ENCODE assay signal across 8 cellular contexts in genomic region chr11:58573451-58574104, GRCh38. TPM values are rescaled to one million over a fixed set of nuclear protein-coding genes. Genes with fewer than 3 reads are reported as not detected.
DNase-seq lines count a peak whose midpoint lies in the region; ATAC-seq, FAIRE-seq and TF ChIP-seq lines count a peak whose summit lies in the region.

No MANE protein-coding gene starts in this region.

- TF ChIP-seq POLR2A in GM12891 (IDR thresholded peaks at IDR 0.05; ENCODE audit: low read depth, low read length) = peak; percentile 78; the same call in 1 of the 2 replicates

- H3K4me3 Mint-ChIP-seq in endodermal cell = no peak overlapping the region

- WGBS in endodermal cell (ENCODE audit: insufficient coverage in 1 of 2, insufficient read length in 1 of 2), 2 experiments = 88 to 89% methylated on average over 1 to 4 of the region's 4 CpGs

- H3K9me3 ChIP-seq in right atrium auricular region (no peaks in the 10 kb centered on the region), endodermal cell (ENCODE audit: control insufficient read depth, low read length) (no peaks in the 10 kb centered on the region)

- TF ChIP-seq CTCF in right atrium auricular region (IDR thresholded peaks at IDR 0.05) (no peak), endodermal cell (conservative IDR thresholded peaks at IDR 0.05) (no peak)

- peak; percentile 29 for ATAC-seq in HG02981 (IDR thresholded peaks at IDR 0.05; ENCODE audit: unreplicated experiment)

- H3K4me1 ChIP-seq in right atrium auricular region (peaks cover 0 to 34% of the 10 kb centered on the region in 2 donors), endodermal cell (ENCODE audit: control insufficient read depth, insufficient read depth, low read length) (no peaks in the 10 kb centered on the region)

- DNase-seq in GM12891 (ENCODE audit: insufficient read length, low spot score) (no peak), RPMI8226 (peak; percentile 79), right atrium auricular region (ENCODE audit: low spot score) (peak; percentile 76), NCI-H524 treated with DMSO at 0.1 percent for 48 hours (lab: John Stamatoyannopoulos, UW) (no peak), endodermal cell (no peak)
- DNase-seq in activated naive CD4-positive, alpha-beta T cell treated with anti-CD3 and anti-CD28 coated beads, Interleukin-2, amount 50 U/mL, for 16 hours = peak; percentile 73
- DNase-seq in stimulated activated CD4-positive, alpha-beta T cell treated with anti-CD3 and anti-CD28 coated beads, TNF-alpha, amount 100 ng/mL, for 24 hours (ENCODE audit: low read depth in 3 of 3) = peak; percentile 51 to 70 (median 63)

- peaks cover 23% of the 10 kb centered on the region for H3K4me1 Mint-ChIP-seq in endodermal cell

- H3K9me3 Mint-ChIP-seq in endodermal cell = no peaks in the 10 kb centered on the region

- H3K36me3 Mint-ChIP-seq in endodermal cell (ENCODE audit: low read depth) = peaks cover 8% of the 10 kb centered on the region

- peak; percentile 93 for FAIRE-seq in GM12891 (lab: Jason Lieb, UNC)

- H3K27me3 ChIP-seq in right atrium auricular region (no peaks in the 10 kb centered on the region), endodermal cell (ENCODE audit: control insufficient read depth, insufficient read depth, low read length, poor library complexity, severe bottlenecking) (no peaks in the 10 kb centered on the region)

- H3K4me3 ChIP-seq in right atrium auricular region = no peak overlapping the region
- H3K4me3 ChIP-seq in endodermal cell (ENCODE audit: low read length) = no peak overlapping the region

- no peak overlapping the region for H3K27ac Mint-ChIP-seq in endodermal cell

- H3K27me3 Mint-ChIP-seq in endodermal cell (ENCODE audit: insufficient read depth) = no peaks in the 10 kb centered on the region

- peak overlapping the region; percentile 20 to 36 for H3K27ac ChIP-seq in right atrium auricular region
- H3K27ac ChIP-seq in endodermal cell (ENCODE audit: low read depth, low read length) = no peak overlapping the region

- peaks cover 9% of the 10 kb centered on the region for H3K36me3 ChIP-seq in right atrium auricular region
- H3K36me3 ChIP-seq in endodermal cell (ENCODE audit: control insufficient read depth, insufficient read depth, low read length) = no peaks in the 10 kb centered on the region

- no peak overlapping the region for H3K9ac ChIP-seq in endodermal cell (ENCODE audit: extremely low read depth, low read length, poor library complexity, severe bottlenecking)

TF ChIP-seq in GM12891, 5 proteins besides CTCF, POLR2A, EP300 and RAD21:
- TF ChIP-seq SPI1 (IDR thresholded peaks at IDR 0.05; ENCODE audit: low read depth, low read length) (peak; percentile 69), PAX5 (IDR thresholded peaks at IDR 0.05; ENCODE audit: insufficient read depth, low read length, severe bottlenecking) (no peak), POLR2AphosphoS5 (IDR thresholded peaks at IDR 0.05; ENCODE audit: low read depth, low read length) (peak; percentile 58; the same call in 1 of the 2 replicates), POU2F2 (IDR thresholded peaks at IDR 0.05; ENCODE audit: low read depth, low read length) (peak; percentile 49; the same call in 1 of the 2 replicates), TAF1 (IDR thresholded peaks at IDR 0.05; ENCODE audit: low read depth, low read length) (peak; percentile 72)
TF ChIP-seq in GM12891: peak in this region for 4.

RNA-seq across cellular contexts. Expression of gene LPXN, which starts 2.1 kb away (rescaled TPM):
- 158 TPM for polyA plus RNA-seq in GM12891 (2012; ENCODE audit: low read depth, missing spikeins)
- total RNA-seq in right atrium auricular region (1 to 10 TPM; 2.8 to 5.5 TPM), endodermal cell (1 to 10 TPM; 1.9 to 2.7 TPM)
- 3.5 TPM for polyA plus RNA-seq in endodermal cell (2013, experiment 1 of 2)
- polyA plus RNA-seq in endodermal cell (2013, experiment 2 of 2) = 2.5 TPM

RNA-seq across cellular contexts. Expression of gene ZFP91, which starts 5.3 kb away (rescaled TPM):
- 22.5 TPM for polyA plus RNA-seq in GM12891 (2012; ENCODE audit: low read depth, missing spikeins)
- total RNA-seq in right atrium auricular region = 10 to 100 TPM; 50.5 to 52.4 TPM
- 10 to 100 TPM; 28.0 to 31.0 TPM for total RNA-seq in endodermal cell
- polyA plus RNA-seq in endodermal cell (2013, experiment 1 of 2) = 39.4 TPM
- polyA plus RNA-seq in endodermal cell (2013, experiment 2 of 2) = 39.0 TPM

RNA-seq across cellular contexts. Expression of gene CNTF, which starts 48.9 kb away (rescaled TPM):
- 1.2 TPM for polyA plus RNA-seq in GM12891 (2012; ENCODE audit: low read depth, missing spikeins)
- total RNA-seq in right atrium auricular region = 1 to 10 TPM in 1 of 2 donors, under 1 TPM in 1; 0.30 to 1.6 TPM
- total RNA-seq in endodermal cell = 1 to 10 TPM; 1.7 to 3.7 TPM
- 0.61 TPM for polyA plus RNA-seq in endodermal cell (2013, experiment 1 of 2)
- 0.83 TPM for polyA plus RNA-seq in endodermal cell (2013, experiment 2 of 2)

Comparison
In these comparisons a context has a peak if more than half of its experiments do, and no peak if none do; other contexts are left out.
1. DNase-seq: peak in RPMI8226 (single experiment), activated naive CD4-positive, alpha-beta T cell treated with anti-CD3 and anti-CD28 coated beads, Interleukin-2, amount 50 U/mL, for 16 hours (single experiment), right atrium auricular region (single experiment) and stimulated activated CD4-positive, alpha-beta T cell treated with anti-CD3 and anti-CD28 coated beads, TNF-alpha, amount 100 ng/mL, for 24 hours (3 of 3); none in GM12891 (single experiment), NCI-H524 treated with DMSO at 0.1 percent for 48 hours (single experiment) and endodermal cell (single experiment).